In the genomic region with DNA sequence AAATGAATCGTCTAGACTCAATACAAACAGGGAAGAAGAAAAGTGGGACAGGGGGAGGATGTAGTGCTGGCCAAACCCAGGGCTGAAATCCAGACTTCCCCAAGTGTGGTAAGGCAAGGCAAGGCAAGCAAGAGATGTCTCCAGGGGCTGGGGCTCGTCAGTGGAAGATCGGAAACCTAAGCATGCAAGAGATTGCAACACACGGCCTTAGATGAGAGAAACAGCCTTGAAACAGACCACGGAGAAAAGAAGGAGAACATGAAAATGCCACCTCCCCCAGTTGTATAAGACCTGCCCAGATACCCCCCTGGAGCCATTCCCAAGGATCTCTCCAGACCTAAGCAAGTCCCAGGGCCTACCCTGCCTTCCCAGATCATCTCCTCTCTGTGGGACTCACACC, we compare ENCODE assay signal across 14 cellular contexts. TPM values are rescaled to one million over a fixed set of nuclear protein-coding genes. Genes with fewer than 3 reads are reported as not detected.
DNase-seq lines count a peak whose midpoint lies in the region; ATAC-seq and TF ChIP-seq lines count a peak whose summit lies in the region.
"Had no signal": no experiment of that assay in that cellular context is flagged by ENCODE, and none has a peak within 500 bp of the region (broad histone marks: within the 10 kb centered on the region; RNA-seq: fewer than 3 reads in every experiment).

No MANE protein-coding gene starts in this region.

- peak overlapping the region; percentile 21 for H2AFZ ChIP-seq in osteoblast (ENCODE audit: low read length)

- DNase-seq in AG08395 (ENCODE audit: low spot score) (peak; percentile 49), NOMO-1 treated with dmso at 0.1 percent for 144 hours (lab: John Stamatoyannopoulos, UW; ENCODE audit: unreplicated experiment) (peak; percentile 81), fibroblast of mammary gland (ENCODE audit: low read depth) (peak; percentile 83), osteoblast (ENCODE audit: insufficient read length, low spot score, missing footprints) (peak; percentile 81)
- no peak for DNase-seq in central memory CD4-positive, alpha-beta T cell
- no peak for DNase-seq in activated naive CD4-positive, alpha-beta T cell treated with Interleukin-2 at 50 U/mL for 16 hours
- DNase-seq in activated CD4-positive, alpha-beta memory T cell treated with anti-CD3 and anti-CD28 coated beads for 36 hours = no peak
- DNase-seq: activated CD8-positive, alpha-beta memory T cell treated with anti-CD3 and anti-CD28 coated beads, Interleukin-2, amount 10 ng/mL, durations not matched to agents 7 days and 5 days; activated naive CD8-positive, alpha-beta T cell treated with anti-CD3 and anti-CD28 coated beads, Interleukin-2, amount 50 U/mL, for 24 hours; effector memory CD8-positive, alpha-beta T cell; natural killer cell; NCI-H2029; stimulated activated CD4-positive, alpha-beta T cell treated with anti-CD3 and anti-CD28 coated beads, Interleukin-15, amount 100 ng/mL, for 24 hours had no signal

- no peak for ATAC-seq in stimulated activated memory B cell treated with anti-CD40 and anti-IgM and Interleukin-4, amounts not matched to agents 10 μg/mL and 1 μg/mL and 100 μg/mL, for 72 hours
- ATAC-seq: activated CD8-positive, alpha-beta memory T cell treated with anti-CD3 and anti-CD28 coated beads, Interleukin-2, amount 10 ng/mL, durations not matched to agents 7 days and 5 days; activated naive CD8-positive, alpha-beta T cell treated with anti-CD3 and anti-CD28 coated beads, Interleukin-2, amount 50 U/mL, for 24 hours; effector memory CD8-positive, alpha-beta T cell; natural killer cell had no signal

- H3K36me3 ChIP-seq in osteoblast (ENCODE audit: insufficient read depth, low read length) = peaks cover 18% of the 10 kb centered on the region

- no peaks in the 10 kb centered on the region for H3K36me3 Mint-ChIP-seq in stimulated activated memory B cell treated with anti-CD40 and anti-IgM and Interleukin-4, amounts not matched to agents 10 μg/mL and 1 μg/mL and 100 μg/mL, for 72 hours
- peaks cover 3% of the 10 kb centered on the region for H3K36me3 Mint-ChIP-seq in activated CD4-positive, alpha-beta memory T cell treated with anti-CD3 and anti-CD28 coated beads for 36 hours
- H3K36me3 Mint-ChIP-seq: natural killer cell had no signal

- peak overlapping the region; percentile 9 for H3K4me2 ChIP-seq in osteoblast (ENCODE audit: insufficient read depth, low read length)

- TF ChIP-seq CTCF in fibroblast of mammary gland (conservative IDR thresholded peaks at IDR 0.05; ENCODE audit: control insufficient read depth, insufficient read depth, low read depth, low read length) = no peak
- TF ChIP-seq CTCF in osteoblast (IDR thresholded peaks at IDR 0.05; ENCODE audit: extremely low read depth, low read depth, low read length) = no peak

- H3K9me3 ChIP-seq in osteoblast (ENCODE audit: low read depth, low read length) = no peaks in the 10 kb centered on the region

- H3K79me2 ChIP-seq in osteoblast (ENCODE audit: insufficient read depth, low read length) = no peaks in the 10 kb centered on the region

- no peak overlapping the region for H3K27ac Mint-ChIP-seq in stimulated activated memory B cell treated with anti-CD40 and anti-IgM and Interleukin-4, amounts not matched to agents 10 μg/mL and 1 μg/mL and 100 μg/mL, for 72 hours
- no peak overlapping the region for H3K27ac Mint-ChIP-seq in activated CD4-positive, alpha-beta memory T cell treated with anti-CD3 and anti-CD28 coated beads for 36 hours
- H3K27ac Mint-ChIP-seq: activated CD8-positive, alpha-beta memory T cell treated with anti-CD3 and anti-CD28 coated beads, Interleukin-2, amount 10 ng/mL, durations not matched to agents 7 days and 5 days; activated naive CD8-positive, alpha-beta T cell treated with anti-CD3 and anti-CD28 coated beads, Interleukin-2, amount 50 U/mL, for 24 hours; effector memory CD8-positive, alpha-beta T cell; natural killer cell had no signal

- CTCF ChIA-PET in activated CD4-positive, alpha-beta memory T cell treated with anti-CD3 and anti-CD28 coated beads for 36 hours (lab: Charles Lee) = interaction anchor here (1.3 to 1.8 kb wide), 2 partner anchors 16 to 123 kb away, joined by 3 to 6 read pairs; no protein-coding TSS in a partner anchor

- peaks cover 3% of the 10 kb centered on the region for H3K9me3 Mint-ChIP-seq in stimulated activated memory B cell treated with anti-CD40 and anti-IgM and Interleukin-4, amounts not matched to agents 10 μg/mL and 1 μg/mL and 100 μg/mL, for 72 hours
- no peaks in the 10 kb centered on the region for H3K9me3 Mint-ChIP-seq in activated CD4-positive, alpha-beta memory T cell treated with anti-CD3 and anti-CD28 coated beads for 36 hours
- H3K9me3 Mint-ChIP-seq: activated naive CD8-positive, alpha-beta T cell treated with anti-CD3 and anti-CD28 coated beads, Interleukin-2, amount 50 U/mL, for 24 hours; effector memory CD8-positive, alpha-beta T cell; natural killer cell had no signal

- H3K27me3 ChIP-seq in osteoblast (ENCODE audit: insufficient read depth, low read length) = no peaks in the 10 kb centered on the region

- H3K27ac ChIP-seq in osteoblast (ENCODE audit: low read depth, low read length) = peak overlapping the region; percentile 46

- intact Hi-C loops in activated CD4-positive, alpha-beta memory T cell treated with anti-CD3 and anti-CD28 coated beads for 36 hours (cut with micrococcal nuclease) = no loop called here

- no peak overlapping the region for H3K4me3 Mint-ChIP-seq in stimulated activated memory B cell treated with anti-CD40 and anti-IgM and Interleukin-4, amounts not matched to agents 10 μg/mL and 1 μg/mL and 100 μg/mL, for 72 hours
- H3K4me3 Mint-ChIP-seq in activated CD4-positive, alpha-beta memory T cell treated with anti-CD3 and anti-CD28 coated beads for 36 hours = no peak overlapping the region
- H3K4me3 Mint-ChIP-seq: activated CD8-positive, alpha-beta memory T cell treated with anti-CD3 and anti-CD28 coated beads, Interleukin-2, amount 10 ng/mL, durations not matched to agents 7 days and 5 days; activated naive CD8-positive, alpha-beta T cell treated with anti-CD3 and anti-CD28 coated beads, Interleukin-2, amount 50 U/mL, for 24 hours; effector memory CD8-positive, alpha-beta T cell; natural killer cell had no signal

- POLR2A ChIA-PET in activated CD4-positive, alpha-beta memory T cell treated with anti-CD3 and anti-CD28 coated beads for 36 hours (lab: Charles Lee) = no interaction called here

- peaks cover 10% of the 10 kb centered on the region for H4K20me1 ChIP-seq in osteoblast (ENCODE audit: insufficient read depth, low read length)

- H3K4me3 ChIP-seq in fibroblast of mammary gland (ENCODE audit: control insufficient read depth, low read depth, low read length) = no peak overlapping the region
- H3K4me3 ChIP-seq in osteoblast (ENCODE audit: insufficient read depth, low read length) = no peak overlapping the region

- H3K4me1 ChIP-seq in osteoblast (ENCODE audit: insufficient read depth, low read length) = peaks cover 7% of the 10 kb centered on the region

- peaks cover 2% of the 10 kb centered on the region for H3K27me3 Mint-ChIP-seq in stimulated activated memory B cell treated with anti-CD40 and anti-IgM and Interleukin-4, amounts not matched to agents 10 μg/mL and 1 μg/mL and 100 μg/mL, for 72 hours
- no peaks in the 10 kb centered on the region for H3K27me3 Mint-ChIP-seq in activated CD4-positive, alpha-beta memory T cell treated with anti-CD3 and anti-CD28 coated beads for 36 hours
- H3K27me3 Mint-ChIP-seq: activated CD8-positive, alpha-beta memory T cell treated with anti-CD3 and anti-CD28 coated beads, Interleukin-2, amount 10 ng/mL, durations not matched to agents 7 days and 5 days; activated naive CD8-positive, alpha-beta T cell treated with anti-CD3 and anti-CD28 coated beads, Interleukin-2, amount 50 U/mL, for 24 hours had no signal

- H3K4me1 Mint-ChIP-seq in stimulated activated memory B cell treated with anti-CD40 and anti-IgM and Interleukin-4, amounts not matched to agents 10 μg/mL and 1 μg/mL and 100 μg/mL, for 72 hours = no peaks in the 10 kb centered on the region
- no peaks in the 10 kb centered on the region for H3K4me1 Mint-ChIP-seq in activated CD4-positive, alpha-beta memory T cell treated with anti-CD3 and anti-CD28 coated beads for 36 hours (ENCODE audit: low read depth)
- H3K4me1 Mint-ChIP-seq: activated CD8-positive, alpha-beta memory T cell treated with anti-CD3 and anti-CD28 coated beads, Interleukin-2, amount 10 ng/mL, durations not matched to agents 7 days and 5 days; activated naive CD8-positive, alpha-beta T cell treated with anti-CD3 and anti-CD28 coated beads, Interleukin-2, amount 50 U/mL, for 24 hours; natural killer cell had no signal

RNA-seq across cellular contexts. Expression of gene VEGFA, which starts 20.0 kb away (rescaled TPM):
- 152 and 193 TPM in 2 replicates for total RNA-seq in osteoblast
- total RNA-seq in activated CD4-positive, alpha-beta memory T cell treated with anti-CD3 and anti-CD28 coated beads for 36 hours = 10 to 100 TPM; 28.9 to 35.1 TPM

Comparison
In these comparisons a context has a peak if more than half of its experiments do, and no peak if none do; other contexts are left out.
1. DNase-seq: peak in AG08395 (single experiment), NOMO-1 treated with dmso at 0.1 percent for 144 hours (single experiment), fibroblast of mammary gland (single experiment) and osteoblast (single experiment); none in central memory CD4-positive, alpha-beta T cell (single experiment), activated naive CD4-positive, alpha-beta T cell treated with Interleukin-2 at 50 U/mL for 16 hours (single experiment) and activated CD4-positive, alpha-beta memory T cell treated with anti-CD3 and anti-CD28 coated beads for 36 hours (single experiment).